ENCODE assay signal across 8 cellular contexts in genomic region chr6:30907758-30908591, GRCh38. TPM values are rescaled to one million over a fixed set of nuclear protein-coding genes. Genes with fewer than 3 reads are reported as not detected.
A peak's percentile ranks its signal among the peaks of the same experiment; 100 is the strongest.
DNase-seq lines count a peak whose midpoint lies in the region; ATAC-seq and TF ChIP-seq lines count a peak whose summit lies in the region.

Gene GTF2H4, plus strand, starts transcription at chr6:30908207.

- intact Hi-C loops in naive thymus-derived CD4-positive, alpha-beta T cell (cut with micrococcal nuclease): loop anchor here (1.0 to 5.0 kb wide), 6 partner anchors 47 to 351 kb away; partner anchors contain the start of genes MRPS18B (in 2 of the 2), PPP1R10 (in 2 of the 2), GNL1 (in 1 of the 2) and MDC1 (in 1 of the 2)

- peak within 1 kb of the TSS; percentile 95 for H3K4me2 ChIP-seq in DOHH2 (ENCODE audit: low read length)

- no peaks in the 10 kb centered on the region for H3K27me3 Mint-ChIP-seq in activated T-helper 17 cell treated with anti-CD3 and anti-CD28 coated beads, Interleukin-2, amount 50 U/mL, for 72 hours
- no peaks in the 10 kb centered on the region for H3K27me3 Mint-ChIP-seq in naive thymus-derived CD4-positive, alpha-beta T cell
- H3K27me3 Mint-ChIP-seq in stimulated activated naive B cell treated with anti-CD40 and anti-IgM and Interleukin-4, amounts not matched to agents 10 μg/mL and 1 μg/mL and 100 μg/mL, for 72 hours: no peaks in the 10 kb centered on the region

- H3K9me2 ChIP-seq in DOHH2 (replicated peaks; ENCODE audit: control insufficient read depth, low read length): no peaks in the 10 kb centered on the region

- no peaks in the 10 kb centered on the region for H3K27me3 ChIP-seq in DOHH2 (ENCODE audit: control insufficient read depth, low read length)
- no peaks in the 10 kb centered on the region for H3K27me3 ChIP-seq in naive thymus-derived CD4-positive, alpha-beta T cell (ENCODE audit: control insufficient read depth in 2 of 2, insufficient read depth in 2 of 2, low read length in 2 of 2)

- H3K27ac Mint-ChIP-seq in activated T-helper 17 cell treated with anti-CD3 and anti-CD28 coated beads, Interleukin-2, amount 50 U/mL, for 72 hours: peak within 1 kb of the TSS; percentile 94
- H3K27ac Mint-ChIP-seq in naive thymus-derived CD4-positive, alpha-beta T cell: peak within 1 kb of the TSS; percentile 72 to 95 (median 82)
- H3K27ac Mint-ChIP-seq in stimulated activated naive B cell treated with anti-CD40 and anti-IgM and Interleukin-4, amounts not matched to agents 10 μg/mL and 1 μg/mL and 100 μg/mL, for 72 hours: peak within 1 kb of the TSS; percentile 88

- H3K4me3 ChIP-seq in DOHH2 (ENCODE audit: low read length) (peak within 1 kb of the TSS; percentile 96), LNCaP clone FGC (ENCODE audit: low read depth, low read length) (peak within 1 kb of the TSS; percentile 92)
- peak within 1 kb of the TSS; percentile 90 for H3K4me3 ChIP-seq in naive thymus-derived CD4-positive, alpha-beta T cell (ENCODE audit: low read length)

- H3K79me2 ChIP-seq in DOHH2 (ENCODE audit: control insufficient read depth, low read length): peaks cover 14% of the 10 kb centered on the region

- H3K36me3 ChIP-seq in DOHH2 (ENCODE audit: control insufficient read depth, low read length): peaks cover 19% of the 10 kb centered on the region
- peaks cover 0 to 15% (median 0%) of the 10 kb centered on the region in 3 experiments for H3K36me3 ChIP-seq in naive thymus-derived CD4-positive, alpha-beta T cell (ENCODE audit: control insufficient read depth in 2 of 3, insufficient read depth in 3 of 3, low read length in 3 of 3)

- peaks cover 19% of the 10 kb centered on the region for H3K4me1 ChIP-seq in DOHH2 (ENCODE audit: control insufficient read depth, low read length)
- H3K4me1 ChIP-seq in naive thymus-derived CD4-positive, alpha-beta T cell (ENCODE audit: control insufficient read depth in 2 of 2, insufficient read depth in 2 of 2, low read length in 2 of 2): peaks cover 6 to 9% of the 10 kb centered on the region in 2 donors

- no peaks in the 10 kb centered on the region for H3K9me3 ChIP-seq in DOHH2 (ENCODE audit: control insufficient read depth, insufficient read depth, low read length)
- no peaks in the 10 kb centered on the region for H3K9me3 ChIP-seq in naive thymus-derived CD4-positive, alpha-beta T cell (ENCODE audit: control insufficient read depth in 2 of 3, low read length in 3 of 3)

- H3F3A ChIP-seq in DOHH2 (ENCODE audit: control insufficient read depth, insufficient read depth): peaks cover 5% of the 10 kb centered on the region; the same call in 1 of the 2 replicates

- POLR2A ChIA-PET in RWPE1 (lab: Yijun Ruan, JAX; ENCODE audit: low non-redundant PET): interaction anchor here (0.6 to 0.9 kb wide), 2 partner anchors 22 to 23 kb away, joined by 3 to 5 read pairs; no protein-coding TSS in a partner anchor
- POLR2A ChIA-PET in naive thymus-derived CD4-positive, alpha-beta T cell (lab: Charles Lee): interaction anchor here (0.6 to 0.7 kb wide), 4 partner anchors 186 to 383 kb away, joined by 3 read pairs; no protein-coding TSS in a partner anchor

- peaks cover 43% of the 10 kb centered on the region for H3K36me3 Mint-ChIP-seq in activated T-helper 17 cell treated with anti-CD3 and anti-CD28 coated beads, Interleukin-2, amount 50 U/mL, for 72 hours (ENCODE audit: low read depth)
- H3K36me3 Mint-ChIP-seq in naive thymus-derived CD4-positive, alpha-beta T cell: peaks cover 0 to 20% (median 10%) of the 10 kb centered on the region in 5 donors
- peaks cover 20 to 22% of the 10 kb centered on the region in 2 donors for H3K36me3 Mint-ChIP-seq in stimulated activated naive B cell treated with anti-CD40 and anti-IgM and Interleukin-4, amounts not matched to agents 10 μg/mL and 1 μg/mL and 100 μg/mL, for 72 hours

- peak within 1 kb of the TSS; percentile 98 for H3K4me3 Mint-ChIP-seq in activated T-helper 17 cell treated with anti-CD3 and anti-CD28 coated beads, Interleukin-2, amount 50 U/mL, for 72 hours
- H3K4me3 Mint-ChIP-seq in naive thymus-derived CD4-positive, alpha-beta T cell: peak within 1 kb of the TSS; percentile 95 to 100 (median 99)
- peak within 1 kb of the TSS; percentile 85 to 90 for H3K4me3 Mint-ChIP-seq in stimulated activated naive B cell treated with anti-CD40 and anti-IgM and Interleukin-4, amounts not matched to agents 10 μg/mL and 1 μg/mL and 100 μg/mL, for 72 hours

- no peak within 1 kb of the TSS for H3K27ac ChIP-seq in DOHH2 (ENCODE audit: low read depth, low read length)
- H3K27ac ChIP-seq in RWPE1: peak within 1 kb of the TSS; percentile 69
- peak within 1 kb of the TSS; percentile 78 for H3K27ac ChIP-seq in naive thymus-derived CD4-positive, alpha-beta T cell (ENCODE audit: low read depth, low read length)

- peak; percentile 99 for ATAC-seq in activated T-helper 17 cell treated with anti-CD3 and anti-CD28 coated beads, Interleukin-2, amount 50 U/mL, for 72 hours (replicated peaks)
- ATAC-seq in naive thymus-derived CD4-positive, alpha-beta T cell: peak; percentile 99
- peak; percentile 98 to 99 for ATAC-seq in stimulated activated naive B cell treated with anti-CD40 and anti-IgM and Interleukin-4, amounts not matched to agents 10 μg/mL and 1 μg/mL and 100 μg/mL, for 72 hours (replicated peaks)

- peaks cover 14% of the 10 kb centered on the region for H3K4me1 Mint-ChIP-seq in activated T-helper 17 cell treated with anti-CD3 and anti-CD28 coated beads, Interleukin-2, amount 50 U/mL, for 72 hours
- H3K4me1 Mint-ChIP-seq in naive thymus-derived CD4-positive, alpha-beta T cell: peaks cover 15 to 34% (median 22%) of the 10 kb centered on the region in 7 donors
- peaks cover 17 to 35% of the 10 kb centered on the region in 2 donors for H3K4me1 Mint-ChIP-seq in stimulated activated naive B cell treated with anti-CD40 and anti-IgM and Interleukin-4, amounts not matched to agents 10 μg/mL and 1 μg/mL and 100 μg/mL, for 72 hours

- no peaks in the 10 kb centered on the region for H4K20me1 ChIP-seq in DOHH2 (ENCODE audit: control insufficient read depth, insufficient read depth, low read depth, low read length)

- peak; percentile 88 for DNase-seq in GOT3 (lab: John Stamatoyannopoulos, UW)
- DNase-seq in LNCaP clone FGC (ENCODE audit: low read depth): peak; percentile 98
- DNase-seq in RWPE1 (ENCODE audit: low spot score): peak; percentile 93
- peak; percentile 98 for DNase-seq in fibroblast of gingiva (ENCODE audit: low read depth)
- peak; percentile 77 to 96 (median 89) for DNase-seq in naive thymus-derived CD4-positive, alpha-beta T cell
- DNase-seq in stimulated activated naive B cell treated with anti-CD40 and anti-IgM and Interleukin-4, amounts not matched to agents 10 μg/mL and 1 μg/mL and 100 μg/mL, for 72 hours: peak; percentile 94

- H3K9me3 Mint-ChIP-seq in activated T-helper 17 cell treated with anti-CD3 and anti-CD28 coated beads, Interleukin-2, amount 50 U/mL, for 72 hours: no peaks in the 10 kb centered on the region
- no peaks in the 10 kb centered on the region for H3K9me3 Mint-ChIP-seq in naive thymus-derived CD4-positive, alpha-beta T cell
- no peaks in the 10 kb centered on the region for H3K9me3 Mint-ChIP-seq in stimulated activated naive B cell treated with anti-CD40 and anti-IgM and Interleukin-4, amounts not matched to agents 10 μg/mL and 1 μg/mL and 100 μg/mL, for 72 hours

- CTCF ChIA-PET in RWPE1 (lab: Yijun Ruan, JAX): no interaction called here
- CTCF ChIA-PET in naive thymus-derived CD4-positive, alpha-beta T cell (lab: Charles Lee): interaction anchor here (0.7 to 1.5 kb wide), 3 partner anchors 41 to 426 kb away, joined by 3 to 4 read pairs (median 4); no protein-coding TSS in a partner anchor

- TF ChIP-seq CTCF in DOHH2 (IDR thresholded peaks at IDR 0.05; ENCODE audit: low read depth, low read length, poor library complexity, severe bottlenecking) (no peak), LNCaP clone FGC (IDR thresholded peaks at IDR 0.05; ENCODE audit: control insufficient read depth, extremely low read depth, insufficient read depth) (no peak), RWPE1 (conservative IDR thresholded peaks at IDR 0.05; ENCODE audit: low read depth) (no peak)

RNA-seq across cellular contexts. Expression of gene GTF2H4, which starts in this region (rescaled TPM):
- total RNA-seq in activated T-helper 17 cell treated with anti-CD3 and anti-CD28 coated beads, Interleukin-2, amount 50 U/mL, for 72 hours: 10 to 100 TPM; 34.3 to 39.9 TPM
- total RNA-seq in naive thymus-derived CD4-positive, alpha-beta T cell: 10 to 100 TPM; 18.8 to 42.3 (median 32.2) TPM
- 10 to 100 TPM in 1 of 2 donors, 1 to 10 TPM in 1; 8.0 to 12.1 TPM for polyA plus RNA-seq in naive thymus-derived CD4-positive, alpha-beta T cell
